Comparison of ENCODE assay signal across 30 cellular contexts in genomic region chr4:89562715-89563114, GRCh38.
A peak's percentile ranks its signal among the peaks of the same experiment; 100 is the strongest.
DNase-seq lines count a peak whose midpoint lies in the region; ATAC-seq, FAIRE-seq and TF ChIP-seq lines count a peak whose summit lies in the region.
"Had no signal": no experiment of that assay in that cellular context is flagged by ENCODE, and none has a peak within 500 bp of the region (broad histone marks: within the 10 kb centered on the region; RNA-seq: fewer than 3 reads in every experiment).

No MANE protein-coding gene starts in this region.

- DNase-seq in ELR (ENCODE audit: low read depth) (peak; percentile 42), IMR-90 (peak; percentile 40), bronchial epithelial cell (ENCODE audit: low read depth) (peak; percentile 12), foreskin fibroblast (peak; percentile 23 to 56), NCI-H82 treated with DMSO at 0.1 percent for 48 hours (lab: John Stamatoyannopoulos, UW; ENCODE audit: unreplicated experiment) (no peak), NCI-H446 (lab: John Stamatoyannopoulos, UW) (no peak), HTR-8/SVneo (ENCODE audit: insufficient read length, low spot score) (no peak), NCI-H1092 treated with DMSO at 0.1 percent for 48 hours (lab: John Stamatoyannopoulos, UW) (no peak)
- DNase-seq: AML-193; CD4-positive, alpha-beta T cell; COR-L47; DMS53; H9; HFFc6; MG63; NCI-H2029; NCI-H446 treated with DMSO at 0.1 percent for 48 hours; NCI-H526; NCI-H82; SHP77 treated with DMSO at 0.1 percent for 48 hours; SW 1271 had no signal

- dilution Hi-C loops in IMR-90 (cut with HindIII; ENCODE audit: low sequenced_read_pairs, unreplicated experiment), result no loop called here

- POLR2A ChIA-PET in IMR-90 (lab: Charles Lee; ENCODE audit: unreplicated experiment), result no interaction called here

- H4K20me1 ChIP-seq in IMR-90 (ENCODE audit: insufficient read depth, low read length), result no peaks in the 10 kb centered on the region
- H4K20me1 ChIP-seq: BLaER1 treated with 17β-estradiol and CSF1 and Interleukin-3, amounts not matched to agents 10 nM and 100 nM had no signal

- no CpG with 5 or more reads among the region's 3 CpGs for WGBS in IMR-90 (ENCODE audit: extremely low coverage in 2 of 2, insufficient read length in 1 of 2), 2 experiments

- CTCF ChIA-PET in IMR-90 (lab: Yijun Ruan, JAX), result interaction anchor here (1.3 kb wide), 1 partner anchor 10 kb away, joined by 3 read pairs; no protein-coding TSS in a partner anchor

- no peak for FAIRE-seq in bronchial epithelial cell (lab: Jason Lieb, UNC)
- no peak for FAIRE-seq in HTR-8/SVneo (lab: Jason Lieb, UNC)
- FAIRE-seq: A549, G401.6, GM12878, HepG2, K562 had no signal

- H3K9ac ChIP-seq in IMR-90 (ENCODE audit: low read depth, low read length), result no peak overlapping the region
- H3K9ac ChIP-seq: BLaER1 treated with 17β-estradiol and CSF1 and Interleukin-3, amounts not matched to agents 10 nM and 100 nM had no signal

- no peaks in the 10 kb centered on the region for H3K9me3 ChIP-seq in IMR-90 (ENCODE audit: control insufficient read depth, insufficient read depth, low read length)
- H3K9me3 ChIP-seq: A549; BLaER1 treated with 17β-estradiol and CSF1 and Interleukin-3, amounts not matched to agents 10 nM and 100 nM; MG63 had no signal

- TF ChIP-seq RAD21 in IMR-90 (IDR thresholded peaks at IDR 0.05; ENCODE audit: low read length), result no peak

- no peak overlapping the region for H3K56ac ChIP-seq in IMR-90 (ENCODE audit: extremely low read depth, insufficient read depth, low read length)

- H4K91ac ChIP-seq in IMR-90 (ENCODE audit: insufficient read depth, low read depth, low read length), result no peak overlapping the region

- no peak overlapping the region for H3K4me2 ChIP-seq in IMR-90 (ENCODE audit: low read depth, low read length)
- H3K4me2 ChIP-seq: A549; BLaER1 treated with 17β-estradiol and CSF1 and Interleukin-3, amounts not matched to agents 10 nM and 100 nM; GM23338 had no signal

- H3K27me3 ChIP-seq in IMR-90 (ENCODE audit: control insufficient read depth, insufficient read depth, low read length) (no peaks in the 10 kb centered on the region), bronchial epithelial cell (ENCODE audit: control insufficient read depth, insufficient read depth, low read length) (no peaks in the 10 kb centered on the region)
- H3K27me3 ChIP-seq: BLaER1 treated with 17β-estradiol and CSF1 and Interleukin-3, amounts not matched to agents 10 nM and 100 nM; MG63 had no signal

- no peak overlapping the region for H2BK5ac ChIP-seq in IMR-90 (ENCODE audit: low read depth, low read length, poor library complexity, severe bottlenecking)

- no peak overlapping the region for H3K18ac ChIP-seq in IMR-90 (ENCODE audit: low read depth, low read length)

- H3K4me1 ChIP-seq in IMR-90 (ENCODE audit: control insufficient read depth, insufficient read depth, low read length), result no peaks in the 10 kb centered on the region
- H3K4me1 ChIP-seq: A549; BLaER1 treated with 17β-estradiol and CSF1 and Interleukin-3, amounts not matched to agents 10 nM and 100 nM had no signal

- H2AFZ ChIP-seq in IMR-90 (replicated peaks; ENCODE audit: low read length, poor library complexity), result no peak overlapping the region
- H2AFZ ChIP-seq: GM23338 had no signal

- no peaks in the 10 kb centered on the region for H3K79me1 ChIP-seq in IMR-90 (ENCODE audit: low read depth in 1 of 2, low read length in 2 of 2)

- no peak overlapping the region for H3K14ac ChIP-seq in IMR-90 (replicated peaks; ENCODE audit: low read depth, low read length)

- H3K9me1 ChIP-seq in IMR-90 (ENCODE audit: insufficient read depth, low read length), result no peaks in the 10 kb centered on the region

- H2BK120ac ChIP-seq in IMR-90 (ENCODE audit: low read depth, low read length), result no peak overlapping the region

- H2AK9ac ChIP-seq in IMR-90 (replicated peaks; ENCODE audit: low read depth, low read length, poor library complexity), result no peak overlapping the region

- H2BK20ac ChIP-seq in IMR-90 (ENCODE audit: low read depth, low read length), result no peak overlapping the region

- TF ChIP-seq CTCF in IMR-90 (conservative IDR thresholded peaks at IDR 0.05; ENCODE audit: low read depth, low read length) (no peak), bronchial epithelial cell (IDR thresholded peaks at IDR 0.05; ENCODE audit: insufficient read depth, low read length, severe bottlenecking) (no peak), foreskin fibroblast (IDR thresholded peaks at IDR 0.05; ENCODE audit: low read depth, low read length) (no peak)

- no peaks in the 10 kb centered on the region for H3K36me3 ChIP-seq in IMR-90 (ENCODE audit: control insufficient read depth, insufficient read depth, low read length)
- H3K36me3 ChIP-seq in bronchial epithelial cell (ENCODE audit: control insufficient read depth, insufficient read depth, low read length), result no peaks in the 10 kb centered on the region
- H3K36me3 ChIP-seq: BLaER1 treated with 17β-estradiol and CSF1 and Interleukin-3, amounts not matched to agents 10 nM and 100 nM; MG63 had no signal

- H3K23ac ChIP-seq in IMR-90 (ENCODE audit: low read depth, low read length), result no peak overlapping the region

- TF ChIP-seq POLR2A in IMR-90 (IDR thresholded peaks at IDR 0.05; ENCODE audit: low read depth, low read length), result no peak

- H3K27ac ChIP-seq in IMR-90 (ENCODE audit: insufficient read depth, low read length), result no peak overlapping the region
- H3K27ac ChIP-seq: A549; BLaER1 treated with 17β-estradiol and CSF1 and Interleukin-3, amounts not matched to agents 10 nM and 100 nM; HL-60; RWPE1 had no signal

- in situ Hi-C loops in IMR-90 (cut with MboI; ENCODE audit: low sequenced_read_pairs), result no loop called here

- intact Hi-C loops in IMR-90 (cut with micrococcal nuclease), result no loop called here

- H3K4ac ChIP-seq in IMR-90 (ENCODE audit: low read depth, low read length), result no peak overlapping the region

- H4K8ac ChIP-seq in IMR-90 (ENCODE audit: low read depth in 2 of 2, low read length in 2 of 2), result no peak overlapping the region

- BruUV-seq in IMR-90 (replicated peaks; lab: Mats Ljungman, UMichigan), result no TSS peak

- H2BK15ac ChIP-seq in IMR-90 (ENCODE audit: low read depth, low read length), result no peak overlapping the region

- H4K5ac ChIP-seq in IMR-90 (ENCODE audit: low read depth, low read length), result no peak overlapping the region

- no peak overlapping the region for H2AK5ac ChIP-seq in IMR-90 (ENCODE audit: low read depth, low read length)

- ATAC-seq in IMR-90 (ENCODE audit: low read depth), result peak; percentile 62
- ATAC-seq: A549, GM23338, HepG2, K562 had no signal

- H3K4me3 ChIP-seq in IMR-90 (ENCODE audit: insufficient read depth, low read depth, low read length), result no peak overlapping the region
- no peak overlapping the region for H3K4me3 ChIP-seq in bronchial epithelial cell (ENCODE audit: low read depth, low read length)
- no peak overlapping the region for H3K4me3 ChIP-seq in foreskin fibroblast (ENCODE audit: low read depth in 1 of 2, low read length in 2 of 2)
- H3K4me3 ChIP-seq: A549; BLaER1 treated with 17β-estradiol and CSF1 and Interleukin-3, amounts not matched to agents 10 nM and 100 nM; GM12878; GM23338; K562; MG63 had no signal

TF ChIP-seq in IMR-90, 13 proteins besides CTCF, POLR2A, EP300 and RAD21:
- no peak for TF ChIP-seq MXI1 (IDR thresholded peaks at IDR 0.05; ENCODE audit: borderline replicate concordance, low read depth, low read length)
- TF ChIP-seq RCOR1 (IDR thresholded peaks at IDR 0.05; ENCODE audit: insufficient replicate concordance, low read length), result no peak
- no peak for TF ChIP-seq CHD1 (IDR thresholded peaks at IDR 0.05; ENCODE audit: low read depth, low read length)
- TF ChIP-seq MAZ (IDR thresholded peaks at IDR 0.05; ENCODE audit: borderline replicate concordance, low read depth, low read length), result no peak
- TF ChIP-seq FOS (IDR thresholded peaks at IDR 0.05; ENCODE audit: low read depth, low read length), result no peak
- TF ChIP-seq ELK1 (IDR thresholded peaks at IDR 0.05; ENCODE audit: borderline replicate concordance, low read depth, low read length), result no peak
TF ChIP-seq in IMR-90: peak in this region for 0.

Comparison
In these comparisons a context has a peak if more than half of its experiments do, and no peak if none do; other contexts are left out.
1. DNase-seq: peak in ELR (single experiment), IMR-90 (single experiment), bronchial epithelial cell (single experiment) and foreskin fibroblast (2 of 2); none in NCI-H82 treated with DMSO at 0.1 percent for 48 hours (single experiment), NCI-H446 (0 of 2), HTR-8/SVneo (single experiment) and NCI-H1092 treated with DMSO at 0.1 percent for 48 hours (single experiment).